In genomic region chr2:197254776-197255521, GRCh38 we compare ENCODE assay signal across 9 cellular contexts. TPM values are rescaled to one million over a fixed set of nuclear protein-coding genes. Genes with fewer than 3 reads are reported as not detected.
DNase-seq lines count a peak whose midpoint lies in the region; ATAC-seq and TF ChIP-seq lines count a peak whose summit lies in the region.
"Had no signal": no experiment of that assay in that cellular context is flagged by ENCODE, and none has a peak within 500 bp of the region (broad histone marks: within the 10 kb centered on the region; RNA-seq: fewer than 3 reads in every experiment).

No MANE protein-coding gene starts in this region.

- no peak for TF ChIP-seq POLR2A in ovary (IDR thresholded peaks at IDR 0.05)

- POLR2A ChIA-PET in activated CD4-positive, alpha-beta memory T cell treated with anti-CD3 and anti-CD28 coated beads, Interleukin-2, amount 10 ng/mL, durations not matched to agents 7 days and 5 days (lab: Charles Lee): interaction anchor here (0.7 to 4.7 kb wide), 20 partner anchors 9 to 110 kb away, joined by 3 to 50 read pairs (median 6); partner anchors contain the start of gene ANKRD44
- POLR2A ChIA-PET in A673 (lab: Charles Lee; ENCODE audit: low non-redundant PET): no interaction called here

- H3K4me1 ChIP-seq in A673 (ENCODE audit: insufficient read depth, low read length, poor library complexity, severe bottlenecking): peaks cover 23% of the 10 kb centered on the region
- no peaks in the 10 kb centered on the region for H3K4me1 ChIP-seq in ovary (ENCODE audit: insufficient read depth)

- no peaks in the 10 kb centered on the region for H3K27me3 Mint-ChIP-seq in activated CD4-positive, alpha-beta memory T cell treated with anti-CD3 and anti-CD28 coated beads, Interleukin-2, amount 10 ng/mL, durations not matched to agents 7 days and 5 days

- H3K27ac ChIP-seq in A673 (ENCODE audit: low read depth, low read length, poor library complexity, severe bottlenecking): no peak overlapping the region
- H3K27ac ChIP-seq in ovary: no peak overlapping the region

- H3K36me3 ChIP-seq in A673 (ENCODE audit: insufficient read depth, low read length, poor library complexity, severe bottlenecking) (no peaks in the 10 kb centered on the region), ovary (no peaks in the 10 kb centered on the region)
- H3K36me3 ChIP-seq: heart left ventricle had no signal

- BruUV-seq in A673 (replicated peaks; lab: Mats Ljungman, UMichigan): no TSS peak

- DNase-seq in NCI-H345 (lab: John Stamatoyannopoulos, UW) (peak; percentile 11), NCI-H345 treated with DMSO at 0.1 percent for 48 hours (lab: John Stamatoyannopoulos, UW; ENCODE audit: unreplicated experiment) (no peak), renal cortical epithelial cell (ENCODE audit: low read depth) (peak; percentile 31), left lobe of liver (ENCODE audit: low spot score) (no peak), A673 (ENCODE audit: low spot score) (no peak), ovary (no peak)
- no peak for DNase-seq in activated CD4-positive, alpha-beta memory T cell treated with anti-CD3 and anti-CD28 coated beads, Interleukin-2, amount 10 ng/mL, durations not matched to agents 7 days and 5 days

- H3K4me3 ChIP-seq in A673 (ENCODE audit: low read depth, low read length, poor library complexity, severe bottlenecking) (no peak overlapping the region), ovary (no peak overlapping the region)

- no peaks in the 10 kb centered on the region for H3K9me3 ChIP-seq in A673 (ENCODE audit: low read depth, low read length, poor library complexity, severe bottlenecking)
- no peaks in the 10 kb centered on the region for H3K9me3 ChIP-seq in ovary
- H3K9me3 ChIP-seq: heart left ventricle had no signal

- peaks cover 34% of the 10 kb centered on the region for H3K36me3 Mint-ChIP-seq in activated CD4-positive, alpha-beta memory T cell treated with anti-CD3 and anti-CD28 coated beads, Interleukin-2, amount 10 ng/mL, durations not matched to agents 7 days and 5 days (ENCODE audit: low read depth)

- CTCF ChIA-PET in activated CD4-positive, alpha-beta memory T cell treated with anti-CD3 and anti-CD28 coated beads, Interleukin-2, amount 10 ng/mL, durations not matched to agents 7 days and 5 days (lab: Charles Lee): interaction anchor here (0.7 to 2.5 kb wide), 6 partner anchors 9 to 55 kb away, joined by 3 to 10 read pairs (median 4); no protein-coding TSS in a partner anchor
- CTCF ChIA-PET in A673 (lab: Charles Lee): interaction anchor here (0.5 kb wide), 1 partner anchor 43 kb away, joined by 4 read pairs; no protein-coding TSS in a partner anchor

- ATAC-seq in HG02938 (IDR thresholded peaks at IDR 0.05; ENCODE audit: unreplicated experiment) (peak; percentile 27), left lobe of liver (no peak)

- 81 to 86% (median 85%) methylated on average over 5 of the region's 5 CpGs for WGBS in ovary, 3 donors

- H3K4me3 Mint-ChIP-seq in activated CD4-positive, alpha-beta memory T cell treated with anti-CD3 and anti-CD28 coated beads, Interleukin-2, amount 10 ng/mL, durations not matched to agents 7 days and 5 days: no peak overlapping the region

- H3K27me3 ChIP-seq in A673 (replicated peaks; ENCODE audit: insufficient read depth, low read depth, low read length, poor library complexity) (no peaks in the 10 kb centered on the region), ovary (no peaks in the 10 kb centered on the region)
- H3K27me3 ChIP-seq: heart left ventricle had no signal

- TF ChIP-seq EP300 in ovary (IDR thresholded peaks at IDR 0.05): no peak

- H3K27ac Mint-ChIP-seq in activated CD4-positive, alpha-beta memory T cell treated with anti-CD3 and anti-CD28 coated beads, Interleukin-2, amount 10 ng/mL, durations not matched to agents 7 days and 5 days: peak overlapping the region; percentile 97

- peaks cover 72% of the 10 kb centered on the region for H3K4me1 Mint-ChIP-seq in activated CD4-positive, alpha-beta memory T cell treated with anti-CD3 and anti-CD28 coated beads, Interleukin-2, amount 10 ng/mL, durations not matched to agents 7 days and 5 days

- no peaks in the 10 kb centered on the region for H3K9me3 Mint-ChIP-seq in activated CD4-positive, alpha-beta memory T cell treated with anti-CD3 and anti-CD28 coated beads, Interleukin-2, amount 10 ng/mL, durations not matched to agents 7 days and 5 days

- intact Hi-C loops in A673 (cut with micrococcal nuclease; ENCODE audit: unreplicated experiment) (no loop called here), ovary (cut with DNase I) (no loop called here)

- no peak for TF ChIP-seq CTCF in A673 (conservative IDR thresholded peaks at IDR 0.05; ENCODE audit: low read depth, low read length)
- no peak for TF ChIP-seq CTCF in ovary (IDR thresholded peaks at IDR 0.05)

RNA-seq across cellular contexts. Expression of gene ANKRD44, which starts 55.6 kb away (rescaled TPM):
- total RNA-seq in activated CD4-positive, alpha-beta memory T cell treated with anti-CD3 and anti-CD28 coated beads, Interleukin-2, amount 10 ng/mL, durations not matched to agents 7 days and 5 days: 100 to 1,000 TPM; 214 to 246 TPM
- total RNA-seq in renal cortical epithelial cell (9.9 and 16.9 TPM in 2 replicates), left lobe of liver (7.9 TPM), A673 (2021) (17.0 and 22.2 TPM in 2 replicates), ovary (10 to 100 TPM in 6 of 7 donors, 1 to 10 TPM in 1; 9.2 to 60.0 (median 11.5) TPM)
- 10 to 100 TPM in 1 of 2 donors, 1 to 10 TPM in 1; 2.6 to 10.1 TPM for polyA plus RNA-seq in ovary

Comparison
In these comparisons a context has a peak if more than half of its experiments do, and no peak if none do; other contexts are left out.
1. DNase-seq: peak in NCI-H345 (single experiment) and renal cortical epithelial cell (single experiment); none in NCI-H345 treated with DMSO at 0.1 percent for 48 hours (single experiment), activated CD4-positive, alpha-beta memory T cell treated with anti-CD3 and anti-CD28 coated beads, Interleukin-2, amount 10 ng/mL, durations not matched to agents 7 days and 5 days (single experiment), left lobe of liver (single experiment), A673 (single experiment) and ovary (0 of 5).